In the genomic region with DNA sequence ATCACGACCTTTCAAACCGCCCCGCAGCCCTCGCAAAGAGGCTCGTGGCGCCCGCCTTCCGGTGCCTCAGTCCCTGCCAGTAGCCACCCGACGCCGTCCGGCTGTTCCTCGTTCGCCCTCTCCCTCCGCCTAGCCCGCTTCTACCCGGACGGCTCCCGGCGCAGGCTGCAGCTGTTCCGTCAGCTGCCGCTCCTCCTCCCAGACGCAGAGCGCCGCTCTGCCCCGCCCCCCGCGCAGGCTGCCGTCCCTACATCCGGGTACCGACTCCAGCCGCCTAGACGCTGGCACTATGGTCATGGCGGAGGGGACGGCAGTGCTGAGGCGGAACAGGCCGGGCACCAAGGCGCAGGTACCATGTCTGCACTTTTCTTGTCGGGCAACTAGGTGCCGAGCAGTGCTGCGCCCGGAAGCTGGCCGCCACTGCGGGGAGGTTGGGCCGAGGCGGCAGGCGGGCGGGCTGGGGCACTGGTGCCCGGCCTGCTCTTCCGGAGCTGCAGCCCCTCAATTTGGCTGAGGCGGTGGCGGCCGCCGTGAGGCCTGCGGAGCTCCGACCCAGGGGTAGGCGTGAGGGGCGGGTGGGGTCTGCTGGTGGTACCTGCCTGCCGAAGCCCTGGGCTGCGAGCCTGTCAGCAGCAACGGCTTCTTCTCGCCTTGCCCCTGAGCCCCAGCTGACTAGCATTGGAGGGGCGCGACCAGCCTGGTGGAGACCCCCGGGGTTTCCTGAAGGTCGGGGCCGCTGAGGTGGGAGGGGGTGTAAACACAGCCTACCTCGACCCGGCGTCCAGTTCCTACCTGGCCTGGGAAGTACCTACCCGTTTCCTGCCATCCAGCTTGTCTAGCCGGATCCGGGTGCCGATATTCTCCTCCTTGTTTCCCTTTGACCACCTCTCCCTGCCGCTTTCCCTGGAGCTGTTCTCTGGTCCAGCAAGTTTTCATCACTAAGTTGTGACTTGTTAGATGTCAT, we compare ENCODE assay signal across 8 cellular contexts. TPM values are rescaled to one million over a fixed set of nuclear protein-coding genes. Genes with fewer than 3 reads are reported as not detected.
DNase-seq lines count a peak whose midpoint lies in the region; ATAC-seq, FAIRE-seq and TF ChIP-seq lines count a peak whose summit lies in the region.

A gene (plus strand): TSS at position 269 of the 964 bp plus-strand sequence. CDS start 21 bp downstream, at position 290.

- H3K36me3 ChIP-seq in pancreas (no peaks in the 10 kb centered on the region), tibial artery (no peaks in the 10 kb centered on the region)

- H3K9me3 ChIP-seq in pancreas (no peaks in the 10 kb centered on the region), tibial artery (no peaks in the 10 kb centered on the region)

- WGBS in pancreas, 2 donors: 0 to 1% methylated on average over 73 to 75 of the region's 75 CpGs

- no peak for FAIRE-seq in pancreas (lab: Jason Lieb, UNC)

- TF ChIP-seq CTCF in GM12864 (IDR thresholded peaks at IDR 0.05; ENCODE audit: low read depth, low read length, missing control alignments): no peak
- no peak for TF ChIP-seq CTCF in pancreas (IDR thresholded peaks at IDR 0.05)
- TF ChIP-seq CTCF in tibial artery (IDR thresholded peaks at IDR 0.05): no peak

- H3K4me3 ChIP-seq in GM12864 (ENCODE audit: low read depth, low read length) (peak within 1 kb of the TSS; percentile 86), pancreas (peak within 1 kb of the TSS; percentile 58 to 82 (median 82)), tibial artery (peak within 1 kb of the TSS; percentile 90 to 93)

- peak; percentile 95 for ATAC-seq in HG02759 (IDR thresholded peaks at IDR 0.05; ENCODE audit: unreplicated experiment)
- ATAC-seq in Right ventricle myocardium inferior: peak; percentile 99
- ATAC-seq in pancreas: peak; percentile 97 to 99 (median 98)

- DNase-seq in GM12864 (ENCODE audit: low read depth): peak; percentile 86
- DNase-seq in NCI-H1417 (lab: John Stamatoyannopoulos, UW): peak; percentile 87 to 96 (median 94)
- DNase-seq in SW 1271 (lab: John Stamatoyannopoulos, UW): peak; percentile 81 to 92
- peak; percentile 85 for DNase-seq in activated naive CD8-positive, alpha-beta T cell treated with anti-CD3 and anti-CD28 coated beads, Interleukin-2, amount 50 U/mL, for 16 hours (ENCODE audit: low read depth, low spot score)
- peak; percentile 97 for DNase-seq in Right ventricle myocardium inferior (ENCODE audit: missing footprints)
- DNase-seq in pancreas: peak; percentile 95 to 98 (median 97)
- DNase-seq in tibial artery: peak; percentile 93 to 98

- H3K4me1 ChIP-seq in pancreas: peaks cover 0 to 14% (median 7%) of the 10 kb centered on the region in 3 donors
- peaks cover 0 to 37% (median 14%) of the 10 kb centered on the region in 4 donors for H3K4me1 ChIP-seq in tibial artery

- no peaks in the 10 kb centered on the region for H3K27me3 ChIP-seq in pancreas
- H3K27me3 ChIP-seq in tibial artery: no peaks in the 10 kb centered on the region

- intact Hi-C loops in Right ventricle myocardium inferior (cut with DNase I): loop anchor here (1.0 to 10.0 kb wide), 4 partner anchors 16 to 259 kb away; a partner anchor contains a TSS
- intact Hi-C loops in pancreas (cut with DNase I): no loop called here
- intact Hi-C loops in tibial artery (cut with DNase I; ENCODE audit: low total_unique reads): no loop called here

- H3K27ac ChIP-seq in pancreas (peak within 1 kb of the TSS; percentile 84 to 98 (median 91)), tibial artery (peak within 1 kb of the TSS; percentile 92 to 94)

RNA-seq across cellular contexts. Expression of the gene that starts here (rescaled TPM):
- total RNA-seq in Right ventricle myocardium inferior (31.0 TPM), pancreas (1 to 10 TPM; 4.6 to 9.7 (median 6.9) TPM)
- polyA plus RNA-seq in pancreas: 10 to 100 TPM in 1 of 2 donors, 1 to 10 TPM in 1; 6.1 to 18.3 TPM

Comparison
In these comparisons a context has a peak if more than half of its experiments do, and no peak if none do; other contexts are left out.
1. Peak in every context shown above with its lines: DNase-seq, ATAC-seq, H3K4me3 ChIP-seq and H3K27ac ChIP-seq.